In genomic region chr3:52773361-52774065, GRCh38 we compare ENCODE assay signal across 22 cellular contexts. TPM values are rescaled to one million over a fixed set of nuclear protein-coding genes. Genes with fewer than 3 reads are reported as not detected.
"Had no signal": no experiment of that assay in that cellular context is flagged by ENCODE, and none has a peak within 500 bp of the region (broad histone marks: within the 10 kb centered on the region; RNA-seq: fewer than 3 reads in every experiment).

No MANE protein-coding gene starts in this region.

- H3K27me3 Mint-ChIP-seq: activated naive CD8-positive, alpha-beta T cell had no signal

- ATAC-seq: foreskin keratinocyte; sciatic nerve; stimulated activated effector memory CD8-positive, alpha-beta T cell treated with anti-CD3 and anti-CD28 coated beads, Interleukin-12 subunit alpha, Interleukin-12 subunit beta, amount 100 ng/mL, for 72 hours had no signal

- H3K9me3 Mint-ChIP-seq: nephron progenitor cell; stimulated activated effector memory CD8-positive, alpha-beta T cell treated with anti-CD3 and anti-CD28 coated beads, Interleukin-12 subunit alpha, Interleukin-12 subunit beta, amount 100 ng/mL, for 72 hours; T-helper 1 cell treated with Interleukin-12 subunit alpha and Interleukin-12 subunit beta and Interleukin-4 antibody, amounts not matched to agents 30 μg/mL and 1 μg/mL, for 36 hours had no signal

- H3K27ac ChIP-seq: epithelial cell of prostate, foreskin keratinocyte, prostate gland, stomach, upper lobe of left lung had no signal

- H3K4me1 ChIP-seq: prostate gland had no signal

- H3K4me3 ChIP-seq: prostate gland, stomach, upper lobe of left lung had no signal

- H3K27me3 ChIP-seq: foreskin keratinocyte, stomach, upper lobe of left lung had no signal

- H3K4me3 Mint-ChIP-seq: activated naive CD8-positive, alpha-beta T cell; nephron progenitor cell; stimulated activated effector memory CD8-positive, alpha-beta T cell treated with anti-CD3 and anti-CD28 coated beads, Interleukin-12 subunit alpha, Interleukin-12 subunit beta, amount 100 ng/mL, for 72 hours; T-helper 1 cell treated with Interleukin-12 subunit alpha and Interleukin-12 subunit beta and Interleukin-4 antibody, amounts not matched to agents 30 μg/mL and 1 μg/mL, for 36 hours had no signal

- H3K36me3 Mint-ChIP-seq: activated naive CD8-positive, alpha-beta T cell had no signal

- H3K27ac Mint-ChIP-seq: activated naive CD8-positive, alpha-beta T cell; nephron progenitor cell; stimulated activated effector memory CD8-positive, alpha-beta T cell treated with anti-CD3 and anti-CD28 coated beads, Interleukin-12 subunit alpha, Interleukin-12 subunit beta, amount 100 ng/mL, for 72 hours; T-helper 1 cell treated with Interleukin-12 subunit alpha and Interleukin-12 subunit beta and Interleukin-4 antibody, amounts not matched to agents 30 μg/mL and 1 μg/mL, for 36 hours had no signal

- DNase-seq: activated CD4-positive, alpha-beta T cell treated with anti-CD3 and anti-CD28 coated beads for 1 hour; activated CD8-positive, alpha-beta memory T cell treated with anti-CD3 and anti-CD28 coated beads for 24 hours; activated CD8-positive, alpha-beta memory T cell treated with anti-CD3 and anti-CD28 coated beads, Interleukin-2, amount 50 U/mL, for 48 hours; activated gamma-delta T cell treated with Interleukin-2 at 50 U/mL for 16 hours; amniotic stem cell; hippocampal formation; mammary epithelial cell; nephron progenitor cell; stimulated activated CD4-positive, alpha-beta T cell treated with anti-CD3 and anti-CD28 coated beads, Interleukin-4, amount 100 ng/mL, for 24 hours; stomach; upper lobe of left lung had no signal

- H3K9me3 ChIP-seq: prostate gland, stomach, upper lobe of left lung had no signal

- H3K36me3 ChIP-seq: prostate gland, stomach, upper lobe of left lung had no signal

RNA-seq across cellular contexts. Expression of gene ITIH1, which starts 3.9 kb away (rescaled TPM):
- total RNA-seq: dermis microvascular lymphatic vessel endothelial cell, fibroblast of lung, foreskin keratinocyte, mammary epithelial cell, myocyte, sciatic nerve, stomach, temporal lobe had no signal
- polyA plus RNA-seq: fibroblast of lung, foreskin keratinocyte, mammary epithelial cell had no signal

RNA-seq across cellular contexts. Expression of gene ITIH3, which starts 21.1 kb away (rescaled TPM):
- total RNA-seq: foreskin keratinocyte, mammary epithelial cell, myocyte, temporal lobe had no signal
- polyA plus RNA-seq: foreskin keratinocyte, mammary epithelial cell had no signal
